Comparison of ENCODE assay signal across 8 cellular contexts in the genomic region with DNA sequence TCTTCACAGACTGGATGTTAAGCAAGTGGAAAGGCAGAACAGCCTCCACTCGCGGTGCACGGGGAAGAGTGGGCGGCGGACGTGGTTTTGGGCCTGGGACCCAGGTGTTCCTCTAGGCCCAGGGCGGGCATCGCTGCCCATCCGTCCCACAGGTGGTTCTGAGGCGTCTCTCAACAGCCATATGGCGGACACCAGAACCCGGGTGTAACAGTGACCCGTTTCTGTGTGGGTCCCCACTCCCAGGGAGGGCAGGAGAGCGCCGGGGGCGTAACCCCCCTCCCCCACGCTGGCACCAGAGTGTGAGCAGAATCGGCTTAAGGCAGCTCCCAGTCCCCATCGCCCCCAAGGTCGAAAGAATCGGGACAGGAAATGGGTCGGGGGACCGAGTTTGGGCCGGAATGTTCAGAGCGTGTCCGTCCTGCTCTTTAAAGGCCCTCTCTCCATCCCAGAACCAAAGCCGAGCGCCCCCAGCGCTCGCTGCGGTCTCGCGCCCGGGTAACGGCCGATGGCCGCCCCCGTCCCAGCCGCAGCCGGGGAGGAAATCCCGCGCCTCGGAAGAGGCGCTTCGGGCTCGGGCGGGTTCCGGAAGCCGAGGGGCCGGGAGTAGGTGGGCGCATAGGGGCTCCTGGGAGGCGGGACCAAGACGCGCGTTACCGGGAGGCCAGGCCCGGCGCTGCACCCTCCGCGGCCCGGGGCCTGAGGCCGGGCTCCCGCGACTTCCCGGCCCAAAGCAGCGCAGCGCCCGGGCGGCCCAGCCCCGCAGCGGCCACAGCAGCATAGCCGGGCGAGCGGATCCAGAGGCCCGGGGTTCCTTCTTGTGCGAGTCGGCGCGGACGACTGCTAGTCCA. TPM values are rescaled to one million over a fixed set of nuclear protein-coding genes. Genes with fewer than 3 reads are reported as not detected.
DNase-seq lines count a peak whose midpoint lies in the region; ATAC-seq and TF ChIP-seq lines count a peak whose summit lies in the region.

Gene TK2 (minus strand): TSS at position 839 of the 848 bp plus-strand sequence. CDS start 61 bp downstream, at position 778.

- intact Hi-C loops in right cardiac atrium (cut with DNase I) (loop anchor here in 1 of 4 donors (5.0 kb wide), 1 partner anchor 53 kb away; the partner anchor contains the start of gene CMTM3), prostate gland (cut with DNase I) (loop anchor here (5.0 kb wide), 2 partner anchors 32 to 72 kb away; no protein-coding TSS in a partner anchor), vagina (cut with DNase I) (loop anchor here (2.0 to 10.0 kb wide), 2 partner anchors 31 to 45 kb away; no protein-coding TSS in a partner anchor)

- 1% methylated on average over 80 of the region's 80 CpGs for WGBS in right cardiac atrium
- WGBS in prostate gland, result 2% methylated on average over 65 of the region's 80 CpGs

- H3K27ac ChIP-seq in right cardiac atrium (ENCODE audit: low read length), result peak within 1 kb of the TSS; percentile 98
- H3K27ac ChIP-seq in prostate gland, result peak within 1 kb of the TSS; percentile 93 to 95
- H3K27ac ChIP-seq in vagina, result peak within 1 kb of the TSS; percentile 95

- H3K4me1 ChIP-seq in right cardiac atrium (ENCODE audit: control insufficient read depth, insufficient read depth, low read length), result peaks cover 6% of the 10 kb centered on the region
- no peaks in the 10 kb centered on the region for H3K4me1 ChIP-seq in prostate gland (replicated peaks)
- peaks cover 46% of the 10 kb centered on the region for H3K4me1 ChIP-seq in vagina

- ATAC-seq in right cardiac atrium (peak; percentile 68 to 72), GM18519 (IDR thresholded peaks at IDR 0.05; ENCODE audit: low FRiP score, unreplicated experiment) (no peak)

- no peaks in the 10 kb centered on the region for H3K36me3 ChIP-seq in prostate gland
- no peaks in the 10 kb centered on the region for H3K36me3 ChIP-seq in vagina

- H3K9me3 ChIP-seq in right cardiac atrium (ENCODE audit: control insufficient read depth, low read length), result no peaks in the 10 kb centered on the region
- no peaks in the 10 kb centered on the region for H3K9me3 ChIP-seq in prostate gland
- no peaks in the 10 kb centered on the region for H3K9me3 ChIP-seq in vagina

- DNase-seq in HuH-7 (ENCODE audit: low spot score), result peak; percentile 70
- peak; percentile 45 for DNase-seq in T-helper 22 cell (ENCODE audit: low read depth)
- no peak for DNase-seq in astrocyte of the cerebellum (ENCODE audit: low read depth)
- peak; percentile 73 to 91 (median 89) for DNase-seq in right cardiac atrium
- DNase-seq in prostate gland (ENCODE audit: low spot score), result peak; percentile 44
- DNase-seq in vagina (ENCODE audit: extremely low spot score in 2 of 2), result peak in 1 of 2 donors; percentile 90

- TF ChIP-seq CTCF in astrocyte of the cerebellum (IDR thresholded peaks at IDR 0.05; ENCODE audit: low read depth, low read length, missing control alignments), result no peak
- TF ChIP-seq CTCF in prostate gland (IDR thresholded peaks at IDR 0.05), result peak in 2 of 4 experiments; percentile 26 to 29
- TF ChIP-seq CTCF in vagina (IDR thresholded peaks at IDR 0.05), result peak in 1 of 3 experiments; percentile 13

- peak; percentile 40 for TF ChIP-seq POLR2A in prostate gland (IDR thresholded peaks at IDR 0.05)
- peak in 1 of 2 donors; percentile 16 for TF ChIP-seq POLR2A in vagina (IDR thresholded peaks at IDR 0.05)

- peak within 1 kb of the TSS; percentile 35; the same call in 1 of the 2 replicates for H3K4me3 ChIP-seq in GM08714 (ENCODE audit: low read length)
- H3K4me3 ChIP-seq in astrocyte of the cerebellum (ENCODE audit: low read depth, low read length), result peak within 1 kb of the TSS; percentile 69
- peak within 1 kb of the TSS; percentile 96 for H3K4me3 ChIP-seq in right cardiac atrium (ENCODE audit: low read length)
- H3K4me3 ChIP-seq in prostate gland, result peak within 1 kb of the TSS; percentile 59 to 77
- peak within 1 kb of the TSS; percentile 70 to 80 for H3K4me3 ChIP-seq in vagina

- H3K27me3 ChIP-seq in right cardiac atrium (ENCODE audit: control insufficient read depth, insufficient read depth), result no peaks in the 10 kb centered on the region
- no peaks in the 10 kb centered on the region for H3K27me3 ChIP-seq in prostate gland (replicated peaks; ENCODE audit: insufficient read depth)
- no peaks in the 10 kb centered on the region for H3K27me3 ChIP-seq in vagina

- in situ Hi-C loops in astrocyte of the cerebellum (cut with HindIII; ENCODE audit: low sequenced_read_pairs), result no loop called here

RNA-seq across cellular contexts. Expression of gene TK2, which starts in this region (rescaled TPM):
- total RNA-seq in right cardiac atrium (10 to 100 TPM; 23.6 to 25.6 (median 24.8) TPM), prostate gland (10 to 100 TPM; 28.1 to 45.9 TPM), vagina (43.2 TPM)
- polyA plus RNA-seq in right cardiac atrium, result 18.2 TPM

Comparison
In these comparisons a context has a peak if more than half of its experiments do, and no peak if none do; other contexts are left out.
1. H3K4me3 ChIP-seq: peak in every context shown above with its lines; median percentile 96 in right cardiac atrium; 75 in vagina; 69 in astrocyte of the cerebellum; 68 in prostate gland; 35 in GM08714.